36 cellular contexts compared by ENCODE assay signal in the genomic region with DNA sequence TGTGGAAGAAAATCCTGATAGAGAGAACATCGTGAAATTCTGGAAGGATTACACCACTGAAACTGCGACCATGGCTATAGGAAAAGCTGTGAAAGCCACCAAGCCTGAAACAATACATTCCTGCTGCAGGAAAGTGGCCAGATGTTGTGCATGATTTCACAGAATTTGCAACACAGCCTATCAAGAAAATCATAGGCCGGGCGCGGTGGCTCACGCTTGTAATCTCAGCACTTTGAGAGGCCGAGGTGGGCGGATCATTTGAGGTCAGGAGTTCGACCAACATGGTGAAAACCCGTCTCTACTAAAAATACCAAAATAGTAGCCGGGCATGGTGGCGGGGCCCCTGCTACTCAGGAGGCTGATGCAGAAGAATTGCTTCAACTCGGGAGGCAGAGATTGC.
"Had no signal": no experiment of that assay in that cellular context is flagged by ENCODE, and none has a peak within 500 bp of the region (broad histone marks: within the 10 kb centered on the region; RNA-seq: fewer than 3 reads in every experiment).

No MANE protein-coding gene starts in this region.

- H3K27ac Mint-ChIP-seq: activated CD4-positive, alpha-beta memory T cell treated with anti-CD3 and anti-CD28 coated beads, Interleukin-2, amount 10 ng/mL, durations not matched to agents 7 days and 5 days; activated CD4-positive, alpha-beta T cell treated with anti-CD3 and anti-CD28 coated beads for 36 hours; activated CD4-positive, alpha-beta T cell treated with anti-CD3 and anti-CD28 coated beads, Interleukin-2, amount 10 ng/mL, durations not matched to agents 7 days and 5 days; activated CD8-positive, alpha-beta memory T cell treated with anti-CD3 and anti-CD28 coated beads, Interleukin-2, amount 10 ng/mL, durations not matched to agents 7 days and 5 days; activated CD8-positive, alpha-beta T cell treated with anti-CD3 and anti-CD28 coated beads, Interleukin-2, amount 10 ng/mL, durations not matched to agents 7 days and 5 days; activated naive CD4-positive, alpha-beta T cell treated with anti-CD3 and anti-CD28 coated beads, Interleukin-2, amount 10 ng/mL, durations not matched to agents 7 days and 5 days; activated naive CD4-positive, alpha-beta T cell treated with anti-CD3 and anti-CD28 coated beads, Interleukin-2, amount 50 U/mL, for 24 hours; activated naive CD8-positive, alpha-beta T cell; activated naive CD8-positive, alpha-beta T cell treated with anti-CD3 and anti-CD28 coated beads, Interleukin-2, amount 10 ng/mL, durations not matched to agents 7 days and 5 days; activated naive CD8-positive, alpha-beta T cell treated with anti-CD3 and anti-CD28 coated beads, Interleukin-2, amount 50 U/mL, for 24 hours; activated T-cell treated with anti-CD3 and anti-CD28 coated beads, Interleukin-2, amount 50 U/mL, for 24 hours; activated T-helper 2 cell treated with anti-CD3 and anti-CD28 coated beads, Interferon-gamma antibody, Interleukin-2, Interleukin-4, amounts not matched to agents 10 μg/mL and 5 μg/mL and 100 μg/mL, durations not matched to agents 14 hours and 24 hours and 36 hours; brain; T-helper 1 cell treated with Interleukin-12 subunit alpha and Interleukin-12 subunit beta and Interleukin-4 antibody, amounts not matched to agents 30 μg/mL and 1 μg/mL, for 36 hours; T-helper 2 cell treated with Interferon-gamma antibody and Interleukin-4, amounts not matched to agents 5 μg/mL and 100 μg/mL, for 36 hours; WTC11 had no signal

- H3K4me1 Mint-ChIP-seq: activated CD4-positive, alpha-beta memory T cell treated with anti-CD3 and anti-CD28 coated beads, Interleukin-2, amount 10 ng/mL, durations not matched to agents 7 days and 5 days; activated CD4-positive, alpha-beta T cell treated with anti-CD3 and anti-CD28 coated beads for 36 hours; activated CD4-positive, alpha-beta T cell treated with anti-CD3 and anti-CD28 coated beads, Interleukin-2, amount 10 ng/mL, durations not matched to agents 7 days and 5 days; activated CD8-positive, alpha-beta memory T cell treated with anti-CD3 and anti-CD28 coated beads, Interleukin-2, amount 10 ng/mL, durations not matched to agents 7 days and 5 days; activated naive CD4-positive, alpha-beta T cell treated with anti-CD3 and anti-CD28 coated beads, Interleukin-2, amount 10 ng/mL, durations not matched to agents 7 days and 5 days; activated naive CD4-positive, alpha-beta T cell treated with anti-CD3 and anti-CD28 coated beads, Interleukin-2, amount 50 U/mL, for 24 hours; activated naive CD8-positive, alpha-beta T cell treated with anti-CD3 and anti-CD28 coated beads, Interleukin-2, amount 10 ng/mL, durations not matched to agents 7 days and 5 days; activated naive CD8-positive, alpha-beta T cell treated with anti-CD3 and anti-CD28 coated beads, Interleukin-2, amount 50 U/mL, for 24 hours; brain had no signal

- H3K4me1 ChIP-seq: ascending aorta had no signal

- H3K9me3 ChIP-seq: ascending aorta had no signal

- H3K27me3 Mint-ChIP-seq: activated CD4-positive, alpha-beta memory T cell treated with anti-CD3 and anti-CD28 coated beads, Interleukin-2, amount 10 ng/mL, durations not matched to agents 7 days and 5 days; activated CD4-positive, alpha-beta T cell treated with anti-CD3 and anti-CD28 coated beads for 36 hours; activated CD4-positive, alpha-beta T cell treated with anti-CD3 and anti-CD28 coated beads, Interleukin-2, amount 10 ng/mL, durations not matched to agents 7 days and 5 days; activated CD8-positive, alpha-beta memory T cell treated with anti-CD3 and anti-CD28 coated beads, Interleukin-2, amount 10 ng/mL, durations not matched to agents 7 days and 5 days; activated naive CD4-positive, alpha-beta T cell treated with anti-CD3 and anti-CD28 coated beads, Interleukin-2, amount 10 ng/mL, durations not matched to agents 7 days and 5 days; activated naive CD4-positive, alpha-beta T cell treated with anti-CD3 and anti-CD28 coated beads, Interleukin-2, amount 50 U/mL, for 24 hours; activated naive CD8-positive, alpha-beta T cell; activated naive CD8-positive, alpha-beta T cell treated with anti-CD3 and anti-CD28 coated beads, Interleukin-2, amount 10 ng/mL, durations not matched to agents 7 days and 5 days; activated naive CD8-positive, alpha-beta T cell treated with anti-CD3 and anti-CD28 coated beads, Interleukin-2, amount 50 U/mL, for 24 hours; activated T-cell treated with anti-CD3 and anti-CD28 coated beads, Interleukin-2, amount 50 U/mL, for 24 hours had no signal

- H3K27me3 ChIP-seq: ascending aorta, cardiac muscle cell had no signal

- ATAC-seq: activated CD4-positive, alpha-beta T cell treated with anti-CD3 and anti-CD28 coated beads for 36 hours; activated CD4-positive, CD25-positive, alpha-beta regulatory T cell treated with anti-CD3 and anti-CD28 coated beads, Interleukin-2, amount 50 U/mL, for 24 hours; activated CD8-positive, alpha-beta memory T cell treated with anti-CD3 and anti-CD28 coated beads, Interleukin-2, amount 10 ng/mL, durations not matched to agents 7 days and 5 days; activated CD8-positive, alpha-beta T cell treated with anti-CD3 and anti-CD28 coated beads, Interleukin-2, amount 10 ng/mL, durations not matched to agents 7 days and 5 days; activated naive CD8-positive, alpha-beta T cell treated with anti-CD3 and anti-CD28 coated beads, Interleukin-2, amount 50 U/mL, for 24 hours; WTC11 had no signal

- H3K4me3 ChIP-seq: ascending aorta, cardiac muscle cell had no signal

- DNase-seq: activated CD4-positive, alpha-beta memory T cell treated with anti-CD3 and anti-CD28 coated beads, Interleukin-2, amount 10 ng/mL, durations not matched to agents 7 days and 5 days; activated CD4-positive, alpha-beta T cell treated with anti-CD3 and anti-CD28 coated beads for 1 hour; activated CD4-positive, alpha-beta T cell treated with anti-CD3 and anti-CD28 coated beads for 36 hours; activated CD4-positive, alpha-beta T cell treated with anti-CD3 and anti-CD28 coated beads for 48 hours; activated CD4-positive, alpha-beta T cell treated with anti-CD3 and anti-CD28 coated beads, Interleukin-2, amount 10 ng/mL, durations not matched to agents 7 days and 5 days; activated CD4-positive, alpha-beta T cell treated with anti-CD3 and anti-CD28 coated beads, Interleukin-2, amount 50 U/mL, for 48 hours; activated CD4-positive, CD25-positive, alpha-beta regulatory T cell; activated CD8-positive, alpha-beta memory T cell treated with anti-CD3 and anti-CD28 coated beads for 24 hours; activated CD8-positive, alpha-beta memory T cell treated with anti-CD3 and anti-CD28 coated beads, Interleukin-2, amount 10 ng/mL, durations not matched to agents 7 days and 5 days; activated CD8-positive, alpha-beta memory T cell treated with anti-CD3 and anti-CD28 coated beads, Interleukin-2, amount 50 U/mL, for 48 hours; activated CD8-positive, alpha-beta T cell treated with anti-CD3 and anti-CD28 coated beads, Interleukin-2, amount 10 ng/mL, durations not matched to agents 7 days and 5 days; activated effector memory CD4-positive, alpha-beta T cell treated with Interleukin-2 at 50 U/mL for 16 hours; activated gamma-delta T cell; activated naive CD4-positive, alpha-beta T cell treated with anti-CD3 and anti-CD28 coated beads, Interleukin-2, amount 10 ng/mL, durations not matched to agents 7 days and 5 days; activated naive CD4-positive, alpha-beta T cell treated with Interleukin-2 at 50 U/mL for 16 hours; activated naive CD8-positive, alpha-beta T cell treated with anti-CD3 and anti-CD28 coated beads, Interleukin-2, amount 10 ng/mL, durations not matched to agents 7 days and 5 days; activated naive CD8-positive, alpha-beta T cell treated with anti-CD3 and anti-CD28 coated beads, Interleukin-2, amount 50 U/mL, for 24 hours; activated T-cell treated with anti-CD3 and anti-CD28 coated beads, Interleukin-2, amount 50 U/mL, for 24 hours; activated T-cell treated with anti-CD3 and anti-CD28 coated beads, Interleukin-2, amount 50 U/mL, for 48 hours; amygdala; anterior cingulate cortex; central memory CD4-positive, alpha-beta T cell; T-helper 1 cell; T-helper 2 cell; T-helper 9 cell; WERI-Rb-1 had no signal

- H3K27ac ChIP-seq: ascending aorta, cardiac muscle cell, WERI-Rb-1 had no signal

- H3K36me3 Mint-ChIP-seq: activated CD8-positive, alpha-beta memory T cell treated with anti-CD3 and anti-CD28 coated beads, Interleukin-2, amount 10 ng/mL, durations not matched to agents 7 days and 5 days; activated naive CD4-positive, alpha-beta T cell treated with anti-CD3 and anti-CD28 coated beads, Interleukin-2, amount 10 ng/mL, durations not matched to agents 7 days and 5 days; activated naive CD4-positive, alpha-beta T cell treated with anti-CD3 and anti-CD28 coated beads, Interleukin-2, amount 50 U/mL, for 24 hours; activated naive CD8-positive, alpha-beta T cell; activated naive CD8-positive, alpha-beta T cell treated with anti-CD3 and anti-CD28 coated beads, Interleukin-2, amount 10 ng/mL, durations not matched to agents 7 days and 5 days; brain; WTC11 had no signal

- H3K36me3 ChIP-seq: ascending aorta, cardiac muscle cell, WERI-Rb-1 had no signal

- H3K4me3 Mint-ChIP-seq: activated CD4-positive, alpha-beta memory T cell treated with anti-CD3 and anti-CD28 coated beads, Interleukin-2, amount 10 ng/mL, durations not matched to agents 7 days and 5 days; activated CD4-positive, alpha-beta T cell treated with anti-CD3 and anti-CD28 coated beads for 36 hours; activated CD4-positive, alpha-beta T cell treated with anti-CD3 and anti-CD28 coated beads, Interleukin-2, amount 10 ng/mL, durations not matched to agents 7 days and 5 days; activated CD8-positive, alpha-beta memory T cell treated with anti-CD3 and anti-CD28 coated beads, Interleukin-2, amount 10 ng/mL, durations not matched to agents 7 days and 5 days; activated CD8-positive, alpha-beta T cell treated with anti-CD3 and anti-CD28 coated beads, Interleukin-2, amount 10 ng/mL, durations not matched to agents 7 days and 5 days; activated naive CD4-positive, alpha-beta T cell treated with anti-CD3 and anti-CD28 coated beads, Interleukin-2, amount 10 ng/mL, durations not matched to agents 7 days and 5 days; activated naive CD4-positive, alpha-beta T cell treated with anti-CD3 and anti-CD28 coated beads, Interleukin-2, amount 50 U/mL, for 24 hours; activated naive CD8-positive, alpha-beta T cell; activated naive CD8-positive, alpha-beta T cell treated with anti-CD3 and anti-CD28 coated beads, Interleukin-2, amount 10 ng/mL, durations not matched to agents 7 days and 5 days; activated naive CD8-positive, alpha-beta T cell treated with anti-CD3 and anti-CD28 coated beads, Interleukin-2, amount 50 U/mL, for 24 hours; activated T-cell treated with anti-CD3 and anti-CD28 coated beads, Interleukin-2, amount 50 U/mL, for 24 hours; brain; T-helper 1 cell treated with Interleukin-12 subunit alpha and Interleukin-12 subunit beta and Interleukin-4 antibody, amounts not matched to agents 30 μg/mL and 1 μg/mL, for 36 hours; T-helper 2 cell treated with Interferon-gamma antibody and Interleukin-4, amounts not matched to agents 5 μg/mL and 100 μg/mL, for 36 hours; WTC11 had no signal

- H3K9me3 Mint-ChIP-seq: activated CD4-positive, alpha-beta T cell treated with anti-CD3 and anti-CD28 coated beads, Interleukin-2, amount 10 ng/mL, durations not matched to agents 7 days and 5 days; activated naive CD8-positive, alpha-beta T cell treated with anti-CD3 and anti-CD28 coated beads, Interleukin-2, amount 10 ng/mL, durations not matched to agents 7 days and 5 days; brain; WTC11 had no signal
